In the genomic region with DNA sequence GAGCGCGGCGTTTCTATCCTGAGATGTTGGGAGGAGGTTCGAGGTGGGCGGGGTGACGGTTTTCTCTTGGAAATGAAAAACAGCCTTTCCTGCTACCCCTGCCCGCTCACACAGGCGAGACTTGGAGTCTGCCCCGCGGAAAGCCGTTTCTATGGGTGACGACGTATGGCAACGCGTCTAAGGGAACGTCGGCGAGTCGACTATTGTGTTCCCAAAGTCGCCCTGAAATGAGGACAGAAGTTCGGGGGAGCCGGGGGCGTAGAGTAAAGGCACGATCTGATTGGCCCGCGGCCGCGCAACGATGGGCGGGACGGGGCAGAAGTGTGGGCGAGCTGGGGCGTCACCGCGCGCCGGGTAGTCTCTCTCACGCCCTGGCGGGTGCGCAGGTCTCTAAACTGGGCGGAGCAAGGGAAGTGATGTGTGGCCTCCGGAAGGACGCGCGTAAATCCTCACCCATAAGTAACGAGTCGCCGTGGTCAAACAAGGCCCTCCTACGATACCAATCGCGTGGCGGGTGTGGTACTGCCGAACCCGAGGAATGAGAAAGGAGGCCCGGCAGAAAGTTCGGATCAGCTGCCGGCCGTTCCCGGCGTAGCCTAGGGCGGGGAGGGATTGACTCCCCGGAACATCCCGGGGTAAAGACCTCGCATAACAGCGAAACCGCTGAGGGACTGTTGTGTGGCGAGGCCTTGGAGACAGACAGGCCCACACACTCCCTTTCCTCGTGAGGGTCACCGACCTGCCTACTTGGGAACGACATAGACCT, we compare ENCODE assay signal across 1 cellular context.
TF ChIP-seq lines count a peak whose summit lies in the region.

No MANE protein-coding gene starts in this region.

TF ChIP-seq in SK-N-SH treated with all-trans-retinoic acid at 6 μM for 48 hours, 23 proteins besides CTCF, POLR2A, EP300 and RAD21 (continued from another document):
- TF ChIP-seq, protein P1, sequence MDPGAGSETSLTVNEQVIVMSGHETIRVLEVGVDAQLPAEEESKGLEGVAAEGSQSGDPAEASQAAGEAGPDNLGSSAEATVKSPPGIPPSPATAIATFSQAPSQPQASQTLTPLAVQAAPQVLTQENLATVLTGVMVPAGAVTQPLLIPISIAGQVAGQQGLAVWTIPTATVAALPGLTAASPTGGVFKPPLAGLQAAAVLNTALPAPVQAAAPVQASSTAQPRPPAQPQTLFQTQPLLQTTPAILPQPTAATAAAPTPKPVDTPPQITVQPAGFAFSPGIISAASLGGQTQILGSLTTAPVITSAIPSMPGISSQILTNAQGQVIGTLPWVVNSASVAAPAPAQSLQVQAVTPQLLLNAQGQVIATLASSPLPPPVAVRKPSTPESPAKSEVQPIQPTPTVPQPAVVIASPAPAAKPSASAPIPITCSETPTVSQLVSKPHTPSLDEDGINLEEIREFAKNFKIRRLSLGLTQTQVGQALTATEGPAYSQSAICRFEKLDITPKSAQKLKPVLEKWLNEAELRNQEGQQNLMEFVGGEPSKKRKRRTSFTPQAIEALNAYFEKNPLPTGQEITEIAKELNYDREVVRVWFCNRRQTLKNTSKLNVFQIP (CRISPR knock-in tag; IDR thresholded peaks at IDR 0.05; ENCODE audit: borderline replicate concordance, low read depth) = peak; percentile 85; the same call in 1 of the 2 replicates
- TF ChIP-seq ZC3H10 (CRISPR knock-in tag; IDR thresholded peaks at IDR 0.05) (peak; percentile 64; the same call in 1 of the 2 replicates), ZFP3 (CRISPR knock-in tag; IDR thresholded peaks at IDR 0.05) (peak; percentile 78; the same call in 1 of the 2 replicates)
TF ChIP-seq in SK-N-SH treated with all-trans-retinoic acid at 6 μM for 48 hours: peak in this region for 9.
